In genomic region chr3:196440041-196440537, GRCh38 we compare ENCODE assay signal across 12 cellular contexts. TPM values are rescaled to one million over a fixed set of nuclear protein-coding genes. Genes with fewer than 3 reads are reported as not detected.
A peak's percentile ranks its signal among the peaks of the same experiment; 100 is the strongest.
DNase-seq lines count a peak whose midpoint lies in the region; ATAC-seq, FAIRE-seq and TF ChIP-seq lines count a peak whose summit lies in the region.
"Had no signal": no experiment of that assay in that cellular context is flagged by ENCODE, and none has a peak within 500 bp of the region (broad histone marks: within the 10 kb centered on the region; RNA-seq: fewer than 3 reads in every experiment).

No MANE protein-coding gene starts in this region.

- intact Hi-C loops in left ventricle myocardium inferior (cut with micrococcal nuclease) (no loop called here), right lobe of liver (cut with DNase I) (no loop called here), kidney (cut with DNase I) (no loop called here), posterior vena cava (cut with DNase I) (loop anchor here in 1 of 2 donors (1.0 kb wide), 1 partner anchor 116 kb away; no protein-coding TSS in a partner anchor)

- H3K27me3 Mint-ChIP-seq in IgD-negative memory B cell = no peaks in the 10 kb centered on the region

- no peak for FAIRE-seq in kidney (lab: Jason Lieb, UNC)

- H3K9me3 Mint-ChIP-seq in IgD-negative memory B cell = no peaks in the 10 kb centered on the region
- H3K9me3 Mint-ChIP-seq: CD14-positive monocyte had no signal

- H3K27ac ChIP-seq in left ventricle myocardium inferior (replicated peaks) = peak overlapping the region; percentile 8
- no peak overlapping the region for H3K27ac ChIP-seq in right lobe of liver
- H3K27ac ChIP-seq in kidney (ENCODE audit: low read depth in 2 of 2, low read length in 2 of 2) = no peak overlapping the region
- H3K27ac ChIP-seq: adrenal gland had no signal

- H3K4me3 ChIP-seq in BE2C (ENCODE audit: low read depth, low read length) (no peak overlapping the region), left ventricle myocardium inferior (no peak overlapping the region), right lobe of liver (no peak overlapping the region), kidney (ENCODE audit: low read length in 2 of 2) (no peak overlapping the region)
- H3K4me3 ChIP-seq: adrenal gland had no signal

- H3K9me3 ChIP-seq in BE2C (no peaks in the 10 kb centered on the region), left ventricle myocardium inferior (replicated peaks) (no peaks in the 10 kb centered on the region), right lobe of liver (no peaks in the 10 kb centered on the region), kidney (ENCODE audit: control insufficient read depth in 1 of 2, low read length in 2 of 2) (no peaks in the 10 kb centered on the region)
- H3K9me3 ChIP-seq: adrenal gland had no signal

- no peaks in the 10 kb centered on the region for H3K36me3 ChIP-seq in BE2C
- H3K36me3 ChIP-seq in left ventricle myocardium inferior = no peaks in the 10 kb centered on the region
- no peaks in the 10 kb centered on the region for H3K36me3 ChIP-seq in right lobe of liver
- no peaks in the 10 kb centered on the region for H3K36me3 ChIP-seq in kidney (ENCODE audit: control insufficient read depth in 1 of 2, insufficient read depth in 2 of 2, low read length in 2 of 2)
- H3K36me3 ChIP-seq: adrenal gland had no signal

- peaks cover 3% of the 10 kb centered on the region for H3K4me1 ChIP-seq in BE2C
- H3K4me1 ChIP-seq in left ventricle myocardium inferior = peaks cover 7% of the 10 kb centered on the region
- H3K4me1 ChIP-seq in right lobe of liver = no peaks in the 10 kb centered on the region
- no peaks in the 10 kb centered on the region for H3K4me1 ChIP-seq in kidney (ENCODE audit: control insufficient read depth in 1 of 2, insufficient read depth in 1 of 2, low read depth in 1 of 2, low read length in 2 of 2)
- H3K4me1 ChIP-seq: adrenal gland had no signal

- H3K27ac Mint-ChIP-seq in IgD-negative memory B cell = peak overlapping the region in 2 of 3 donors; percentile 35 to 68

- no peak for TF ChIP-seq CTCF in BE2C (IDR thresholded peaks at IDR 0.05; ENCODE audit: low read depth, low read length)
- TF ChIP-seq CTCF in left ventricle myocardium inferior (IDR thresholded peaks at IDR 0.05; ENCODE audit: borderline replicate concordance) = no peak
- no peak for TF ChIP-seq CTCF in right lobe of liver (IDR thresholded peaks at IDR 0.05)
- TF ChIP-seq CTCF in kidney (IDR thresholded peaks at IDR 0.05; ENCODE audit: borderline replicate concordance, extremely low read depth, insufficient read depth) = no peak

- DNase-seq in BE2C = peak; percentile 67
- peak; percentile 36 for DNase-seq in left ventricle myocardium inferior
- DNase-seq in right lobe of liver = no peak
- no peak for DNase-seq in kidney
- DNase-seq in posterior vena cava (ENCODE audit: low spot score) = no peak
- DNase-seq in NCI-H2029 treated with DMSO at 0.1 percent for 48 hours (lab: John Stamatoyannopoulos, UW) = no peak
- DNase-seq: adrenal gland, KG1, NCI-H446 treated with DMSO at 0.1 percent for 48 hours had no signal

- peaks cover 13 to 18% (median 15%) of the 10 kb centered on the region in 3 donors for H3K4me1 Mint-ChIP-seq in IgD-negative memory B cell

- H3K27me3 ChIP-seq in BE2C (no peaks in the 10 kb centered on the region), left ventricle myocardium inferior (ENCODE audit: low read depth) (no peaks in the 10 kb centered on the region), right lobe of liver (no peaks in the 10 kb centered on the region)
- H3K27me3 ChIP-seq: adrenal gland had no signal

- no peak overlapping the region for H3K9ac ChIP-seq in kidney (ENCODE audit: low read length in 2 of 2)

- TF ChIP-seq POLR2A in right lobe of liver (IDR thresholded peaks at IDR 0.05) = no peak

- H3K4me3 Mint-ChIP-seq in IgD-negative memory B cell = peak overlapping the region in 1 of 4 donors; percentile 36
- H3K4me3 Mint-ChIP-seq: CD14-positive monocyte had no signal

- no peaks in the 10 kb centered on the region for H3K36me3 Mint-ChIP-seq in IgD-negative memory B cell
- H3K36me3 Mint-ChIP-seq: CD14-positive monocyte had no signal

- ATAC-seq in GM21360 (IDR thresholded peaks at IDR 0.05; ENCODE audit: unreplicated experiment) (peak; percentile 40), right lobe of liver (no peak)

- WGBS in right lobe of liver (ENCODE audit: insufficient coverage, low coverage, low lambda C conversion rate, missing lambda C conversion rate) = 80% methylated on average over 6 of the region's 6 CpGs

RNA-seq across cellular contexts. Expression of gene UBXN7, which starts 7.9 kb away (rescaled TPM):
- polyA plus RNA-seq in BE2C (2012; ENCODE audit: insufficient read depth, insufficient read length, low read depth) = 8.4 TPM
- polyA plus RNA-seq in IgD-negative memory B cell (28.9 TPM), kidney (ENCODE audit: insufficient read depth, low read depth, low replicate concordance) (2.8 TPM)
- total RNA-seq in left ventricle myocardium inferior (31.2 TPM), right lobe of liver (10 to 100 TPM in 4 of 6 experiments, 1 to 10 TPM in 2; 4.9 to 22.3 (median 19.1) TPM), kidney (46.9 TPM), posterior vena cava (10 to 100 TPM; 41.5 to 42.8 TPM)

Comparison
In these comparisons a context has a peak if more than half of its experiments do, and no peak if none do; other contexts are left out.
1. DNase-seq: peak in BE2C (single experiment) and left ventricle myocardium inferior (single experiment); none in right lobe of liver (0 of 3), kidney (single experiment), posterior vena cava (single experiment) and NCI-H2029 treated with DMSO at 0.1 percent for 48 hours (single experiment).